ENCODE assay signal across 23 cellular contexts in the genomic region with DNA sequence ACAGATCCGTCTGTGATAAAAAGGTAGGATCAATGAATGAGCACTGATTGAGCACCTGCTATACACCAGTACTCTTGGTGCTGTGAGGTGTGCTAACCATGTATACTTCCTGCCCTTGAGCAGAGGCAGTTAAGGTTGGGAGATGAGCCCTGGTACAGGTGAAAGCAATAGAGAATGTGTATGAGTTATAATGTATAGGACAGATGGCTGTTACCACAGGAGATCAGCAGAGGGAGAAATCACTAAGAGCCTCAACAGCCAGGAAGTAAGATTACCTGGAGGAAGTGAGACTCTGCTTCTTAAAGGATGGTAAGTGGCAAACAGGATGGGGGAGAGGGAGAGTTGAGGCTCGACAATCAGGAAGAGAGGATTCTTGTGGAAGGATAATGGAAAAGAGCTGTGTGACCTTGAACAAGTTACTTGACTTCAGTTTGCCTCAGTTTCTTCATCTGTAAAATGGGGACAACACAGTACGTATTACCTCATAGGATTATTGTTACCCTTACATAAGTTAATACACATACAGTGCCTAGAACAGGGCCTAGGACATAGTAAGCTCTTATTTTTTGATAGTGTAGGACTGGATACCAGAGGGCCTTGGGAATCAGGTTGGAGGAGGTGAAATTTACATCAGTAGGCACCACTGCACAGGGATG. TPM values are rescaled to one million over a fixed set of nuclear protein-coding genes. Genes with fewer than 3 reads are reported as not detected.
DNase-seq lines count a peak whose midpoint lies in the region; ATAC-seq and TF ChIP-seq lines count a peak whose summit lies in the region.
"Had no signal": no experiment of that assay in that cellular context is flagged by ENCODE, and none has a peak within 500 bp of the region (broad histone marks: within the 10 kb centered on the region; RNA-seq: fewer than 3 reads in every experiment).

No MANE protein-coding gene starts in this region.

- no peaks in the 10 kb centered on the region for H3K9me3 Mint-ChIP-seq in activated T-cell treated with anti-CD3 and anti-CD28 coated beads, Interleukin-2, amount 50 U/mL, for 24 hours
- no peaks in the 10 kb centered on the region for H3K9me3 Mint-ChIP-seq in activated T-helper 1 cell treated with anti-CD3 and anti-CD28 coated beads, Interleukin-12 subunit alpha, Interleukin-12 subunit beta, Interleukin-2, Interleukin-4 antibody, amounts not matched to agents 30 ng/mL and 10 ng/mL and 1 ng/mL, durations not matched to agents 14 hours and 24 hours and 36 hours
- H3K9me3 Mint-ChIP-seq: stimulated activated naive CD8-positive, alpha-beta T cell treated with anti-CD3 and anti-CD28 coated beads, Interleukin-15, Interleukin-2, amounts not matched to agents 100 ng/mL and 50 ng/mL, for 24 hours had no signal

- peak; percentile 47 for ATAC-seq in mucosa of descending colon
- no peak for ATAC-seq in GM18870 (IDR thresholded peaks at IDR 0.05; ENCODE audit: unreplicated experiment)
- no peak for ATAC-seq in GM21390 (IDR thresholded peaks at IDR 0.05; ENCODE audit: unreplicated experiment)
- ATAC-seq in GM18517 (IDR thresholded peaks at IDR 0.05; ENCODE audit: unreplicated experiment), result no peak
- ATAC-seq: left cardiac atrium, Right ventricle myocardium inferior had no signal

- peaks cover 82% of the 10 kb centered on the region for H3K36me3 Mint-ChIP-seq in activated T-cell treated with anti-CD3 and anti-CD28 coated beads, Interleukin-2, amount 50 U/mL, for 24 hours (ENCODE audit: low read depth)
- peaks cover 66% of the 10 kb centered on the region for H3K36me3 Mint-ChIP-seq in activated T-helper 1 cell treated with anti-CD3 and anti-CD28 coated beads, Interleukin-12 subunit alpha, Interleukin-12 subunit beta, Interleukin-2, Interleukin-4 antibody, amounts not matched to agents 30 ng/mL and 10 ng/mL and 1 ng/mL, durations not matched to agents 14 hours and 24 hours and 36 hours (ENCODE audit: low read depth)

- H3K36me3 ChIP-seq in HEK293 (ENCODE audit: control insufficient read depth in 2 of 2, insufficient read depth in 1 of 2, low read length in 2 of 2) (peaks cover 0 to 57% of the 10 kb centered on the region in 2 experiments; a peak in 2 of 3 replicates), mucosa of descending colon (ENCODE audit: low read depth) (no peaks in the 10 kb centered on the region)
- H3K36me3 ChIP-seq: colonic mucosa had no signal

- DNase-seq in activated T-cell treated with anti-CD3 and anti-CD28 coated beads, Interleukin-2, amount 50 U/mL, for 24 hours, result peak; percentile 0
- DNase-seq in activated T-cell treated with anti-CD3 and anti-CD28 coated beads for 4 hours, result no peak
- DNase-seq in activated T-helper 1 cell treated with anti-CD3 and anti-CD28 coated beads, Interleukin-12 subunit alpha, Interleukin-12 subunit beta, Interleukin-2, Interleukin-4 antibody, amounts not matched to agents 30 ng/mL and 10 ng/mL and 1 ng/mL, durations not matched to agents 14 hours and 24 hours and 36 hours (ENCODE audit: low spot score), result no peak
- DNase-seq in mucosa of descending colon, result no peak
- DNase-seq: activated CD4-positive, CD25-positive, alpha-beta regulatory T cell treated with anti-CD3 and anti-CD28 coated beads, Interleukin-2, amount 50 U/mL, for 72 hours; colonic mucosa; foreskin fibroblast; IMR-90; left cardiac atrium; MV-4-11; NCI-H1930; NCI-H446 treated with DMSO at 0.1 percent for 48 hours; retina; stimulated activated CD4-positive, alpha-beta T cell treated with anti-CD3 and anti-CD28 coated beads, Interleukin-15, amount 100 ng/mL, for 24 hours had no signal

- CTCF ChIA-PET in HEK293 (lab: Yijun Ruan, JAX), result interaction anchor here (0.6 to 0.9 kb wide), 2 partner anchors 9 to 1088 kb away, joined by 3 read pairs; no protein-coding TSS in a partner anchor

- H3K27ac ChIP-seq in HEK293 (ENCODE audit: extremely low read depth, low read depth, low read length), result no peak overlapping the region
- H3K27ac ChIP-seq: ascending aorta, colonic mucosa had no signal

- H3K9me3 ChIP-seq in HEK293 (ENCODE audit: control insufficient read depth, insufficient read depth, low read depth, low read length), result no peaks in the 10 kb centered on the region
- no peaks in the 10 kb centered on the region for H3K9me3 ChIP-seq in mucosa of descending colon
- H3K9me3 ChIP-seq: ascending aorta, colonic mucosa had no signal

- peaks cover 51% of the 10 kb centered on the region for H3K4me1 Mint-ChIP-seq in activated T-cell treated with anti-CD3 and anti-CD28 coated beads, Interleukin-2, amount 50 U/mL, for 24 hours (ENCODE audit: low read depth)
- H3K4me1 Mint-ChIP-seq in activated T-helper 1 cell treated with anti-CD3 and anti-CD28 coated beads, Interleukin-12 subunit alpha, Interleukin-12 subunit beta, Interleukin-2, Interleukin-4 antibody, amounts not matched to agents 30 ng/mL and 10 ng/mL and 1 ng/mL, durations not matched to agents 14 hours and 24 hours and 36 hours (ENCODE audit: low read depth), result peaks cover 67% of the 10 kb centered on the region

- POLR2A ChIA-PET in HEK293 (lab: Yijun Ruan, JAX), result no interaction called here

- H3K4me3 ChIP-seq in HEK293 (ENCODE audit: low read depth, low read length), result no peak overlapping the region
- no peak overlapping the region for H3K4me3 ChIP-seq in mucosa of descending colon
- H3K4me3 ChIP-seq: ascending aorta, colonic mucosa had no signal

- H3K27ac Mint-ChIP-seq in activated T-cell treated with anti-CD3 and anti-CD28 coated beads, Interleukin-2, amount 50 U/mL, for 24 hours, result peak overlapping the region; percentile 68
- peak overlapping the region; percentile 83 for H3K27ac Mint-ChIP-seq in activated T-helper 1 cell treated with anti-CD3 and anti-CD28 coated beads, Interleukin-12 subunit alpha, Interleukin-12 subunit beta, Interleukin-2, Interleukin-4 antibody, amounts not matched to agents 30 ng/mL and 10 ng/mL and 1 ng/mL, durations not matched to agents 14 hours and 24 hours and 36 hours
- H3K27ac Mint-ChIP-seq: stimulated activated naive CD8-positive, alpha-beta T cell treated with anti-CD3 and anti-CD28 coated beads, Interleukin-15, Interleukin-2, amounts not matched to agents 100 ng/mL and 50 ng/mL, for 24 hours had no signal

- intact Hi-C loops in activated T-helper 1 cell treated with anti-CD3 and anti-CD28 coated beads, Interleukin-12 subunit alpha, Interleukin-12 subunit beta, Interleukin-2, Interleukin-4 antibody, amounts not matched to agents 30 ng/mL and 10 ng/mL and 1 ng/mL, durations not matched to agents 14 hours and 24 hours and 36 hours (cut with micrococcal nuclease), result loop anchor here (1.0 to 2.0 kb wide), 2 partner anchors 14 to 43 kb away; no protein-coding TSS in a partner anchor
- intact Hi-C loops in mucosa of descending colon (cut with DNase I, micrococcal nuclease), result no loop called here

- TF ChIP-seq CTCF in HEK293 (tag by site-specific recombination; IDR thresholded peaks at IDR 0.05) (no peak), mucosa of descending colon (IDR thresholded peaks at IDR 0.05) (no peak)

- no peak overlapping the region for H3K4me3 Mint-ChIP-seq in activated T-cell treated with anti-CD3 and anti-CD28 coated beads, Interleukin-2, amount 50 U/mL, for 24 hours
- no peak overlapping the region for H3K4me3 Mint-ChIP-seq in activated T-helper 1 cell treated with anti-CD3 and anti-CD28 coated beads, Interleukin-12 subunit alpha, Interleukin-12 subunit beta, Interleukin-2, Interleukin-4 antibody, amounts not matched to agents 30 ng/mL and 10 ng/mL and 1 ng/mL, durations not matched to agents 14 hours and 24 hours and 36 hours
- H3K4me3 Mint-ChIP-seq: stimulated activated naive CD8-positive, alpha-beta T cell treated with anti-CD3 and anti-CD28 coated beads, Interleukin-15, Interleukin-2, amounts not matched to agents 100 ng/mL and 50 ng/mL, for 24 hours had no signal

- peaks cover 21% of the 10 kb centered on the region for H3K27me3 Mint-ChIP-seq in activated T-cell treated with anti-CD3 and anti-CD28 coated beads, Interleukin-2, amount 50 U/mL, for 24 hours
- no peaks in the 10 kb centered on the region for H3K27me3 Mint-ChIP-seq in activated T-helper 1 cell treated with anti-CD3 and anti-CD28 coated beads, Interleukin-12 subunit alpha, Interleukin-12 subunit beta, Interleukin-2, Interleukin-4 antibody, amounts not matched to agents 30 ng/mL and 10 ng/mL and 1 ng/mL, durations not matched to agents 14 hours and 24 hours and 36 hours (ENCODE audit: insufficient read depth)
- H3K27me3 Mint-ChIP-seq: stimulated activated naive CD8-positive, alpha-beta T cell treated with anti-CD3 and anti-CD28 coated beads, Interleukin-15, Interleukin-2, amounts not matched to agents 100 ng/mL and 50 ng/mL, for 24 hours had no signal

- no peaks in the 10 kb centered on the region for H3K4me1 ChIP-seq in HEK293 (ENCODE audit: control insufficient read depth, insufficient read depth, low read length)
- H3K4me1 ChIP-seq in mucosa of descending colon (ENCODE audit: low read depth), result no peaks in the 10 kb centered on the region
- H3K4me1 ChIP-seq: ascending aorta, colonic mucosa had no signal

TF ChIP-seq in HEK293, 187 proteins besides CTCF, POLR2A, EP300 and RAD21 (continues in another document):
- TF ChIP-seq, protein P1, sequence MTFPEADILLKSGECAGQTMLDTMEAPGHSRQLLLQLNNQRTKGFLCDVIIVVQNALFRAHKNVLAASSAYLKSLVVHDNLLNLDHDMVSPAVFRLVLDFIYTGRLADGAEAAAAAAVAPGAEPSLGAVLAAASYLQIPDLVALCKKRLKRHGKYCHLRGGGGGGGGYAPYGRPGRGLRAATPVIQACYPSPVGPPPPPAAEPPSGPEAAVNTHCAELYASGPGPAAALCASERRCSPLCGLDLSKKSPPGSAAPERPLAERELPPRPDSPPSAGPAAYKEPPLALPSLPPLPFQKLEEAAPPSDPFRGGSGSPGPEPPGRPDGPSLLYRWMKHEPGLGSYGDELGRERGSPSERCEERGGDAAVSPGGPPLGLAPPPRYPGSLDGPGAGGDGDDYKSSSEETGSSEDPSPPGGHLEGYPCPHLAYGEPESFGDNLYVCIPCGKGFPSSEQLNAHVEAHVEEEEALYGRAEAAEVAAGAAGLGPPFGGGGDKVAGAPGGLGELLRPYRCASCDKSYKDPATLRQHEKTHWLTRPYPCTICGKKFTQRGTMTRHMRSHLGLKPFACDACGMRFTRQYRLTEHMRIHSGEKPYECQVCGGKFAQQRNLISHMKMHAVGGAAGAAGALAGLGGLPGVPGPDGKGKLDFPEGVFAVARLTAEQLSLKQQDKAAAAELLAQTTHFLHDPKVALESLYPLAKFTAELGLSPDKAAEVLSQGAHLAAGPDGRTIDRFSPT (tag by site-specific recombination; IDR thresholded peaks at IDR 0.05), result no peak

RNA-seq across cellular contexts. Expression of gene CXCR3, which starts 9.1 kb away (rescaled TPM):
- total RNA-seq in activated T-helper 1 cell treated with anti-CD3 and anti-CD28 coated beads, Interleukin-12 subunit alpha, Interleukin-12 subunit beta, Interleukin-2, Interleukin-4 antibody, amounts not matched to agents 30 ng/mL and 10 ng/mL and 1 ng/mL, durations not matched to agents 14 hours and 24 hours and 36 hours, result 53.9 and 55.4 TPM in 2 replicates
- total RNA-seq in mucosa of descending colon, result 1 to 10 TPM; 1.9 to 6.1 (median 2.1) TPM
- total RNA-seq: ascending aorta, H1, IMR-90, urinary bladder had no signal

RNA-seq across cellular contexts. Expression of gene GCNA, which starts 31.0 kb away (rescaled TPM):
- total RNA-seq in activated T-helper 1 cell treated with anti-CD3 and anti-CD28 coated beads, Interleukin-12 subunit alpha, Interleukin-12 subunit beta, Interleukin-2, Interleukin-4 antibody, amounts not matched to agents 30 ng/mL and 10 ng/mL and 1 ng/mL, durations not matched to agents 14 hours and 24 hours and 36 hours, result 4.3 and 4.8 TPM in 2 replicates
- total RNA-seq in mucosa of descending colon, result 1 to 10 TPM; 1.2 to 2.0 (median 1.5) TPM
